Comparison of ENCODE assay signal across 9 cellular contexts in genomic region chr16:89375021-89375420, GRCh38.
DNase-seq lines count a peak whose midpoint lies in the region; ATAC-seq and TF ChIP-seq lines count a peak whose summit lies in the region.
"Had no signal": no experiment of that assay in that cellular context is flagged by ENCODE, and none has a peak within 500 bp of the region (broad histone marks: within the 10 kb centered on the region; RNA-seq: fewer than 3 reads in every experiment).

No MANE protein-coding gene starts in this region.

- intact Hi-C loops in left colon (cut with DNase I, micrococcal nuclease): no loop called here

- H3K4me3 Mint-ChIP-seq in T-helper 2 cell treated with Interferon-gamma antibody and Interleukin-4, amounts not matched to agents 5 μg/mL and 100 μg/mL, for 36 hours: no peak overlapping the region
- H3K4me3 Mint-ChIP-seq: activated CD4-positive, alpha-beta T cell treated with anti-CD3 and anti-CD28 coated beads, Interleukin-2, amount 10 ng/mL, durations not matched to agents 24 days and 14 days had no signal

- no peak for TF ChIP-seq CTCF in GM20000 (IDR thresholded peaks at IDR 0.05; ENCODE audit: extremely low read depth, missing control alignments)

- H3K36me3 Mint-ChIP-seq in T-helper 2 cell treated with Interferon-gamma antibody and Interleukin-4, amounts not matched to agents 5 μg/mL and 100 μg/mL, for 36 hours (ENCODE audit: low read depth): peaks cover 29% of the 10 kb centered on the region

- ATAC-seq in left colon: peak; percentile 15
- no peak for ATAC-seq in GM19328 (IDR thresholded peaks at IDR 0.05; ENCODE audit: unreplicated experiment)

- peak; percentile 22 for DNase-seq in DMS153 treated with DMSO at 0.1 percent for 48 hours (lab: John Stamatoyannopoulos, UW; ENCODE audit: unreplicated experiment)
- peak; percentile 67 for DNase-seq in GM20000 (ENCODE audit: low spot score)
- peak; percentile 30 for DNase-seq in NCI-H69 (lab: John Stamatoyannopoulos, UW)
- no peak for DNase-seq in left colon
- DNase-seq in GDM1 (lab: John Stamatoyannopoulos, UW): no peak
- no peak for DNase-seq in T-helper 2 cell treated with Interferon-gamma antibody and Interleukin-4, amounts not matched to agents 5 μg/mL and 100 μg/mL, for 36 hours (ENCODE audit: low spot score)
- no peak for DNase-seq in T1000 (lab: John Stamatoyannopoulos, UW)
- DNase-seq: activated CD4-positive, alpha-beta T cell treated with anti-CD3 and anti-CD28 coated beads, Interleukin-2, amount 10 ng/mL, durations not matched to agents 24 days and 14 days had no signal

- H3K27me3 Mint-ChIP-seq in T-helper 2 cell treated with Interferon-gamma antibody and Interleukin-4, amounts not matched to agents 5 μg/mL and 100 μg/mL, for 36 hours (ENCODE audit: low read depth): no peaks in the 10 kb centered on the region
- H3K27me3 Mint-ChIP-seq: activated CD4-positive, alpha-beta T cell treated with anti-CD3 and anti-CD28 coated beads, Interleukin-2, amount 10 ng/mL, durations not matched to agents 24 days and 14 days had no signal

- no peaks in the 10 kb centered on the region for H3K9me3 Mint-ChIP-seq in T-helper 2 cell treated with Interferon-gamma antibody and Interleukin-4, amounts not matched to agents 5 μg/mL and 100 μg/mL, for 36 hours

- peaks cover 29% of the 10 kb centered on the region for H3K4me1 Mint-ChIP-seq in T-helper 2 cell treated with Interferon-gamma antibody and Interleukin-4, amounts not matched to agents 5 μg/mL and 100 μg/mL, for 36 hours (ENCODE audit: low read depth)

- no peak overlapping the region for H3K27ac Mint-ChIP-seq in T-helper 2 cell treated with Interferon-gamma antibody and Interleukin-4, amounts not matched to agents 5 μg/mL and 100 μg/mL, for 36 hours
- H3K27ac Mint-ChIP-seq: activated CD4-positive, alpha-beta T cell treated with anti-CD3 and anti-CD28 coated beads, Interleukin-2, amount 10 ng/mL, durations not matched to agents 24 days and 14 days had no signal

Comparison
In these comparisons a context has a peak if more than half of its experiments do, and no peak if none do; other contexts are left out.
1. DNase-seq: peak in DMS153 treated with DMSO at 0.1 percent for 48 hours (single experiment), GM20000 (single experiment) and NCI-H69 (single experiment); none in left colon (0 of 2), GDM1 (single experiment), T-helper 2 cell treated with Interferon-gamma antibody and Interleukin-4, amounts not matched to agents 5 μg/mL and 100 μg/mL, for 36 hours (single experiment) and T1000 (single experiment).